ENCODE assay signal across 1 cellular context in the genomic region with DNA sequence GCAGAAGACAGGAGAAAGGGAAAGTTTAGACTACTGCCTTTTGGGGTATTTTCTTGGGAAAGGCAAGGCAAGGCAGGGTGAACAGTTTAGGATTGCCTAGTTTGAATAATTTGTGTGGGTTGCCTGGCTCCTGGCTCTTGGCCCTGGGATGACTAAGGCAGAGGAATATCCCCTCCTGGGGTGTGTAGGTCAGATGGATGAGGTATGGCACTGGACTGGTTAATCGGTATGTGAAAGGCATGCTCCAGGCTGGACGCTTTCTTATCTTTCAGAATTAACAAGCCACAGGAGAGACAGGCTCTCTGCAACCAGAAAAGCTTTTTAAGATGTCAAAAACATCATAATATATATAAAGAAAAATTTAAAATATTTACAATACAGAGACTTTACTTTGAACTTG.
TF ChIP-seq lines count a peak whose summit lies in the region.

No MANE protein-coding gene starts in this region.

TF ChIP-seq in SK-N-SH treated with all-trans-retinoic acid at 6 μM for 48 hours, 23 proteins besides CTCF, POLR2A, EP300 and RAD21 (continued from another document):
- TF ChIP-seq, protein P1, sequence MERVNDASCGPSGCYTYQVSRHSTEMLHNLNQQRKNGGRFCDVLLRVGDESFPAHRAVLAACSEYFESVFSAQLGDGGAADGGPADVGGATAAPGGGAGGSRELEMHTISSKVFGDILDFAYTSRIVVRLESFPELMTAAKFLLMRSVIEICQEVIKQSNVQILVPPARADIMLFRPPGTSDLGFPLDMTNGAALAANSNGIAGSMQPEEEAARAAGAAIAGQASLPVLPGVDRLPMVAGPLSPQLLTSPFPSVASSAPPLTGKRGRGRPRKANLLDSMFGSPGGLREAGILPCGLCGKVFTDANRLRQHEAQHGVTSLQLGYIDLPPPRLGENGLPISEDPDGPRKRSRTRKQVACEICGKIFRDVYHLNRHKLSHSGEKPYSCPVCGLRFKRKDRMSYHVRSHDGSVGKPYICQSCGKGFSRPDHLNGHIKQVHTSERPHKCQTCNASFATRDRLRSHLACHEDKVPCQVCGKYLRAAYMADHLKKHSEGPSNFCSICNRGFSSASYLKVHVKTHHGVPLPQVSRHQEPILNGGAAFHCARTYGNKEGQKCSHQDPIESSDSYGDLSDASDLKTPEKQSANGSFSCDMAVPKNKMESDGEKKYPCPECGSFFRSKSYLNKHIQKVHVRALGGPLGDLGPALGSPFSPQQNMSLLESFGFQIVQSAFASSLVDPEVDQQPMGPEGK (CRISPR knock-in tag; IDR thresholded peaks at IDR 0.05; ENCODE audit: borderline replicate concordance) = no peak
- TF ChIP-seq TCF4 (CRISPR knock-in tag; IDR thresholded peaks at IDR 0.05; ENCODE audit: borderline replicate concordance) = no peak
- TF ChIP-seq, protein P2, sequence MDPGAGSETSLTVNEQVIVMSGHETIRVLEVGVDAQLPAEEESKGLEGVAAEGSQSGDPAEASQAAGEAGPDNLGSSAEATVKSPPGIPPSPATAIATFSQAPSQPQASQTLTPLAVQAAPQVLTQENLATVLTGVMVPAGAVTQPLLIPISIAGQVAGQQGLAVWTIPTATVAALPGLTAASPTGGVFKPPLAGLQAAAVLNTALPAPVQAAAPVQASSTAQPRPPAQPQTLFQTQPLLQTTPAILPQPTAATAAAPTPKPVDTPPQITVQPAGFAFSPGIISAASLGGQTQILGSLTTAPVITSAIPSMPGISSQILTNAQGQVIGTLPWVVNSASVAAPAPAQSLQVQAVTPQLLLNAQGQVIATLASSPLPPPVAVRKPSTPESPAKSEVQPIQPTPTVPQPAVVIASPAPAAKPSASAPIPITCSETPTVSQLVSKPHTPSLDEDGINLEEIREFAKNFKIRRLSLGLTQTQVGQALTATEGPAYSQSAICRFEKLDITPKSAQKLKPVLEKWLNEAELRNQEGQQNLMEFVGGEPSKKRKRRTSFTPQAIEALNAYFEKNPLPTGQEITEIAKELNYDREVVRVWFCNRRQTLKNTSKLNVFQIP (CRISPR knock-in tag; IDR thresholded peaks at IDR 0.05; ENCODE audit: borderline replicate concordance, low read depth) = no peak
- TF ChIP-seq GLIS3 (CRISPR knock-in tag; IDR thresholded peaks at IDR 0.05) = no peak
- TF ChIP-seq, protein P3, sequence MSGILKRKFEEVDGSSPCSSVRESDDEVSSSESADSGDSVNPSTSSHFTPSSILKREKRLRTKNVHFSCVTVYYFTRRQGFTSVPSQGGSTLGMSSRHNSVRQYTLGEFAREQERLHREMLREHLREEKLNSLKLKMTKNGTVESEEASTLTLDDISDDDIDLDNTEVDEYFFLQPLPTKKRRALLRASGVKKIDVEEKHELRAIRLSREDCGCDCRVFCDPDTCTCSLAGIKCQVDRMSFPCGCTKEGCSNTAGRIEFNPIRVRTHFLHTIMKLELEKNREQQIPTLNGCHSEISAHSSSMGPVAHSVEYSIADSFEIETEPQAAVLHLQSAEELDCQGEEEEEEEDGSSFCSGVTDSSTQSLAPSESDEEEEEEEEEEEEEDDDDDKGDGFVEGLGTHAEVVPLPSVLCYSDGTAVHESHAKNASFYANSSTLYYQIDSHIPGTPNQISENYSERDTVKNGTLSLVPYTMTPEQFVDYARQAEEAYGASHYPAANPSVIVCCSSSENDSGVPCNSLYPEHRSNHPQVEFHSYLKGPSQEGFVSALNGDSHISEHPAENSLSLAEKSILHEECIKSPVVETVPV (CRISPR knock-in tag; IDR thresholded peaks at IDR 0.05) = no peak
- no peak for TF ChIP-seq ISL1 (CRISPR knock-in tag; IDR thresholded peaks at IDR 0.05)
- TF ChIP-seq, protein P4, sequence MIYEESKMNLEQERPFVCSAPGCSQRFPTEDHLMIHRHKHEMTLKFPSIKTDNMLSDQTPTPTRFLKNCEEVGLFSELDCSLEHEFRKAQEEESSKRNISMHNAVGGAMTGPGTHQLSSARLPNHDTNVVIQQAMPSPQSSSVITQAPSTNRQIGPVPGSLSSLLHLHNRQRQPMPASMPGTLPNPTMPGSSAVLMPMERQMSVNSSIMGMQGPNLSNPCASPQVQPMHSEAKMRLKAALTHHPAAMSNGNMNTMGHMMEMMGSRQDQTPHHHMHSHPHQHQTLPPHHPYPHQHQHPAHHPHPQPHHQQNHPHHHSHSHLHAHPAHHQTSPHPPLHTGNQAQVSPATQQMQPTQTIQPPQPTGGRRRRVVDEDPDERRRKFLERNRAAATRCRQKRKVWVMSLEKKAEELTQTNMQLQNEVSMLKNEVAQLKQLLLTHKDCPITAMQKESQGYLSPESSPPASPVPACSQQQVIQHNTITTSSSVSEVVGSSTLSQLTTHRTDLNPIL (CRISPR knock-in tag; IDR thresholded peaks at IDR 0.05; ENCODE audit: low read depth) = no peak
- TF ChIP-seq OSR1 (CRISPR knock-in tag; IDR thresholded peaks at IDR 0.05) = no peak
- no peak for TF ChIP-seq ZNF70 (CRISPR knock-in tag; IDR thresholded peaks at IDR 0.05)
- no peak for TF ChIP-seq SNAI2 (CRISPR knock-in tag; IDR thresholded peaks at IDR 0.05)
